ENCODE assay signal across 8 cellular contexts in genomic region chr1:42035830-42036604, GRCh38.
A peak's percentile ranks its signal among the peaks of the same experiment; 100 is the strongest.
DNase-seq lines count a peak whose midpoint lies in the region; ATAC-seq and TF ChIP-seq lines count a peak whose summit lies in the region.

No MANE protein-coding gene starts in this region.

- peak overlapping the region; percentile 75 for H3K27ac Mint-ChIP-seq in CD8-positive, alpha-beta T cell
- H3K27ac Mint-ChIP-seq in activated CD8-positive, alpha-beta T cell treated with anti-CD3 and anti-CD28 coated beads for 36 hours, result peak overlapping the region; percentile 69

- H3K9me3 ChIP-seq in CD8-positive, alpha-beta T cell (ENCODE audit: low read length), result no peaks in the 10 kb centered on the region
- H3K9me3 ChIP-seq in lung (ENCODE audit: control insufficient read depth in 2 of 2, insufficient read depth in 1 of 2, low read length in 1 of 2), result no peaks in the 10 kb centered on the region

- H3K27me3 Mint-ChIP-seq in CD8-positive, alpha-beta T cell (ENCODE audit: low read depth), result no peaks in the 10 kb centered on the region
- no peaks in the 10 kb centered on the region for H3K27me3 Mint-ChIP-seq in activated CD8-positive, alpha-beta T cell treated with anti-CD3 and anti-CD28 coated beads for 36 hours

- CTCF ChIA-PET in CD8-positive, alpha-beta T cell (lab: Charles Lee), result interaction anchor here (1.4 to 2.9 kb wide), 3 partner anchors 125 to 144 kb away, joined by 3 to 20 read pairs (median 6); no protein-coding TSS in a partner anchor
- CTCF ChIA-PET in activated CD8-positive, alpha-beta T cell treated with anti-CD3 and anti-CD28 coated beads for 36 hours (lab: Charles Lee), result interaction anchor here (0.9 to 1.7 kb wide), 6 partner anchors 10 to 463 kb away, joined by 3 to 8 read pairs (median 4); no protein-coding TSS in a partner anchor

- H3K4me3 ChIP-seq in CD8-positive, alpha-beta T cell (ENCODE audit: low read depth, low read length), result peak overlapping the region; percentile 55
- peak overlapping the region; percentile 81 for H3K4me3 ChIP-seq in lung

- peaks cover 2% of the 10 kb centered on the region for H3K36me3 Mint-ChIP-seq in CD8-positive, alpha-beta T cell
- no peaks in the 10 kb centered on the region for H3K36me3 Mint-ChIP-seq in activated CD8-positive, alpha-beta T cell treated with anti-CD3 and anti-CD28 coated beads for 36 hours (ENCODE audit: low read depth)

- H3K27me3 ChIP-seq in CD8-positive, alpha-beta T cell (ENCODE audit: insufficient read depth, low read length), result no peaks in the 10 kb centered on the region
- no peaks in the 10 kb centered on the region for H3K27me3 ChIP-seq in lung (ENCODE audit: control insufficient read depth, insufficient read depth)

- intact Hi-C loops in CD8-positive, alpha-beta T cell (cut with DNase I, micrococcal nuclease), result loop anchor here (1.0 to 10.0 kb wide), 15 partner anchors 17 to 899 kb away; partner anchors contain the start of genes C1orf50 (in 1 of the 2), FOXO6 (in 1 of the 2), P3H1 (in 1 of the 2) and PPCS (in 1 of the 2)
- intact Hi-C loops in activated CD8-positive, alpha-beta T cell treated with anti-CD3 and anti-CD28 coated beads for 36 hours (cut with micrococcal nuclease), result loop anchor here (10.0 kb wide), 2 partner anchors 121 to 221 kb away; partner anchors contain the start of gene HIVEP3

- peaks cover 42% of the 10 kb centered on the region for H3K4me1 Mint-ChIP-seq in CD8-positive, alpha-beta T cell (ENCODE audit: low read depth)
- peaks cover 28% of the 10 kb centered on the region for H3K4me1 Mint-ChIP-seq in activated CD8-positive, alpha-beta T cell treated with anti-CD3 and anti-CD28 coated beads for 36 hours (ENCODE audit: low read depth)

- TF ChIP-seq CTCF in CD8-positive, alpha-beta T cell (IDR thresholded peaks at IDR 0.05), result no peak
- no peak for TF ChIP-seq CTCF in activated CD8-positive, alpha-beta T cell treated with anti-CD3 and anti-CD28 coated beads for 36 hours (IDR thresholded peaks at IDR 0.05)
- no peak for TF ChIP-seq CTCF in lung (IDR thresholded peaks at IDR 0.05; ENCODE audit: control extremely low read depth, extremely low read depth)

- no peak overlapping the region for H3K27ac ChIP-seq in CD8-positive, alpha-beta T cell (ENCODE audit: low read depth, low read length)
- peak overlapping the region in 1 of 2 donors; percentile 80 for H3K27ac ChIP-seq in lung (ENCODE audit: low read depth in 1 of 2, low read length in 1 of 2)

- peak; percentile 96 to 99 (median 98) for DNase-seq in CD8-positive, alpha-beta T cell
- DNase-seq in HK-2 (ENCODE audit: unreplicated experiment) (peak; percentile 94), NCI-H774 (lab: John Stamatoyannopoulos, UW) (peak; percentile 99), lung (ENCODE audit: low spot score) (peak; percentile 96)
- peak; percentile 99 for DNase-seq in activated CD8-positive, alpha-beta T cell treated with anti-CD3 and anti-CD28 coated beads for 36 hours
- peak; percentile 94 for DNase-seq in effector CD4-positive, alpha-beta T cell
- DNase-seq in stimulated activated CD4-positive, alpha-beta T cell treated with anti-CD3 and anti-CD28 coated beads, TNF-alpha, amount 100 ng/mL, for 1 hour (ENCODE audit: low read depth in 3 of 3, low spot score in 1 of 3), result peak; percentile 94 to 100 (median 96)

- no peaks in the 10 kb centered on the region for H3K36me3 ChIP-seq in CD8-positive, alpha-beta T cell (ENCODE audit: insufficient read depth, low read length)
- no peaks in the 10 kb centered on the region for H3K36me3 ChIP-seq in lung (ENCODE audit: control insufficient read depth in 2 of 2, insufficient read depth in 2 of 2, low read length in 2 of 2)

- 2% methylated on average over 37 to 60 of the region's 60 CpGs for WGBS in lung, 2 donors

- H3K9me3 Mint-ChIP-seq in CD8-positive, alpha-beta T cell, result no peaks in the 10 kb centered on the region
- H3K9me3 Mint-ChIP-seq in activated CD8-positive, alpha-beta T cell treated with anti-CD3 and anti-CD28 coated beads for 36 hours, result no peaks in the 10 kb centered on the region

- POLR2A ChIA-PET in CD8-positive, alpha-beta T cell (lab: Charles Lee), result interaction anchor here (0.7 to 2.6 kb wide), 5 partner anchors 12 to 144 kb away, joined by 3 to 8 read pairs (median 4); no protein-coding TSS in a partner anchor
- POLR2A ChIA-PET in activated CD8-positive, alpha-beta T cell treated with anti-CD3 and anti-CD28 coated beads for 36 hours (lab: Charles Lee), result no interaction called here

- ATAC-seq in CD8-positive, alpha-beta T cell, result peak; percentile 94
- ATAC-seq in GM19463 (IDR thresholded peaks at IDR 0.05; ENCODE audit: unreplicated experiment), result peak; percentile 90
- ATAC-seq in activated CD8-positive, alpha-beta T cell treated with anti-CD3 and anti-CD28 coated beads for 36 hours, result peak; percentile 95
- peak; percentile 98 for ATAC-seq in lung (ENCODE audit: insufficient read depth, low FRiP score)

- peaks cover 29% of the 10 kb centered on the region for H3K4me1 ChIP-seq in CD8-positive, alpha-beta T cell (ENCODE audit: insufficient read depth, low read length)
- no peaks in the 10 kb centered on the region for H3K4me1 ChIP-seq in lung (ENCODE audit: control insufficient read depth in 2 of 2, insufficient read depth in 2 of 2, low read length in 2 of 2)

- peak overlapping the region; percentile 78 for H3K4me3 Mint-ChIP-seq in CD8-positive, alpha-beta T cell
- H3K4me3 Mint-ChIP-seq in activated CD8-positive, alpha-beta T cell treated with anti-CD3 and anti-CD28 coated beads for 36 hours, result peak overlapping the region; percentile 77
